1 cellular context compared by ENCODE assay signal in the genomic region with DNA sequence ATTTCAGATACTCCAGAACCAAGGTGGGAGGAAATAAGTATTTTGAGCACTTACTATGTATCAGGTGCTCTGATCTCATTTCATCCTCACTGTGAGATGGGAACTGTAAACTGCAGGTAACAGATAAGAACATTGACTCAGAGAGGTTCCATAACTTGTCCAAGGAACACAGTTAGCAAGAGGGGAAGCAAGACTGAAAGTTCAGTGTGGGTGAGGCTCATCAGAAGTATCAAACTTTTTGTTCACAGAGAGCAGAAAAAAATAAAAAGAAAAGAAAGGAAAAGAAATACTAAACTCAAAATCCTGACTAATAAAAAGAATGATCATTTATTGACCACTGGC.
TF ChIP-seq lines count a peak whose summit lies in the region.

No MANE protein-coding gene starts in this region.

TF ChIP-seq in neural cell, 6 proteins besides CTCF, POLR2A, EP300 and RAD21:
- TF ChIP-seq SMC3 (conservative IDR thresholded peaks at IDR 0.05; ENCODE audit: poor library complexity) (no peak), MXI1 (conservative IDR thresholded peaks at IDR 0.05; ENCODE audit: poor library complexity, severe bottlenecking) (no peak), EZH2 (IDR thresholded peaks at IDR 0.05; ENCODE audit: borderline replicate concordance, insufficient read depth, low read length, poor library complexity, severe bottlenecking) (no peak), POLR2AphosphoS5 (IDR thresholded peaks at IDR 0.05) (no peak), TAF1 (IDR thresholded peaks at IDR 0.05; ENCODE audit: low read depth) (no peak)
- TF ChIP-seq, protein P1, sequence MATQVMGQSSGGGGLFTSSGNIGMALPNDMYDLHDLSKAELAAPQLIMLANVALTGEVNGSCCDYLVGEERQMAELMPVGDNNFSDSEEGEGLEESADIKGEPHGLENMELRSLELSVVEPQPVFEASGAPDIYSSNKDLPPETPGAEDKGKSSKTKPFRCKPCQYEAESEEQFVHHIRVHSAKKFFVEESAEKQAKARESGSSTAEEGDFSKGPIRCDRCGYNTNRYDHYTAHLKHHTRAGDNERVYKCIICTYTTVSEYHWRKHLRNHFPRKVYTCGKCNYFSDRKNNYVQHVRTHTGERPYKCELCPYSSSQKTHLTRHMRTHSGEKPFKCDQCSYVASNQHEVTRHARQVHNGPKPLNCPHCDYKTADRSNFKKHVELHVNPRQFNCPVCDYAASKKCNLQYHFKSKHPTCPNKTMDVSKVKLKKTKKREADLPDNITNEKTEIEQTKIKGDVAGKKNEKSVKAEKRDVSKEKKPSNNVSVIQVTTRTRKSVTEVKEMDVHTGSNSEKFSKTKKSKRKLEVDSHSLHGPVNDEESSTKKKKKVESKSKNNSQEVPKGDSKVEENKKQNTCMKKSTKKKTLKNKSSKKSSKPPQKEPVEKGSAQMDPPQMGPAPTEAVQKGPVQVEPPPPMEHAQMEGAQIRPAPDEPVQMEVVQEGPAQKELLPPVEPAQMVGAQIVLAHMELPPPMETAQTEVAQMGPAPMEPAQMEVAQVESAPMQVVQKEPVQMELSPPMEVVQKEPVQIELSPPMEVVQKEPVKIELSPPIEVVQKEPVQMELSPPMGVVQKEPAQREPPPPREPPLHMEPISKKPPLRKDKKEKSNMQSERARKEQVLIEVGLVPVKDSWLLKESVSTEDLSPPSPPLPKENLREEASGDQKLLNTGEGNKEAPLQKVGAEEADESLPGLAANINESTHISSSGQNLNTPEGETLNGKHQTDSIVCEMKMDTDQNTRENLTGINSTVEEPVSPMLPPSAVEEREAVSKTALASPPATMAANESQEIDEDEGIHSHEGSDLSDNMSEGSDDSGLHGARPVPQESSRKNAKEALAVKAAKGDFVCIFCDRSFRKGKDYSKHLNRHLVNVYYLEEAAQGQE (IDR thresholded peaks at IDR 0.05; ENCODE audit: borderline replicate concordance) = no peak
